6 cellular contexts compared by ENCODE assay signal in the genomic region with DNA sequence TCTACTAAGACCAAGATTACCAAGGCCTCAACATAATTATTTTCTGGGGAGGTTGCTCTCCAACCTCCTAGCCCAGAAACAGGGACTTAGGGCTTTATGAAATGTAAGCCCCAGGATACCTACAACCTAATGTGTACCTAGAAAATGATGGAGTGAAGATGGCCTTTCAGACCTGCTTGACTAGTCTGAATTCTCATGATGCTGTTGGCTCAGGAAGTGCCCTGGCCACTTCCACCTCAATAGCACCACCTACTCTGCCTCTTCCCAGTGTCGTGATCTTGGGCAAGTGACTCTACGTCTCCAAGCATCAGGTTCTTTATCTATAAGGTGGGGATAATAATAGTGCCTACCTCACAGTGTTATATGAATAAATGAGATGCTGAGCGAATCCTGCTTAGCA.
"Had no signal": no experiment of that assay in that cellular context is flagged by ENCODE, and none has a peak within 500 bp of the region (broad histone marks: within the 10 kb centered on the region; RNA-seq: fewer than 3 reads in every experiment).

No MANE protein-coding gene starts in this region.

- H3K4me3 Mint-ChIP-seq: GM23338 had no signal

- H3K27ac Mint-ChIP-seq: GM23338, H9 had no signal

- H3K4me3 ChIP-seq: GM23338, K562 had no signal

- DNase-seq: H9, HCEC 1CT, IMR-90, KG1 had no signal

- H3K9me3 Mint-ChIP-seq: GM23338, H9 had no signal
